11 cellular contexts compared by ENCODE assay signal in genomic region chr5:172172912-172173591, GRCh38. TPM values are rescaled to one million over a fixed set of nuclear protein-coding genes. Genes with fewer than 3 reads are reported as not detected.
DNase-seq lines count a peak whose midpoint lies in the region; ATAC-seq, FAIRE-seq and TF ChIP-seq lines count a peak whose summit lies in the region.
"Had no signal": no experiment of that assay in that cellular context is flagged by ENCODE, and none has a peak within 500 bp of the region (broad histone marks: within the 10 kb centered on the region; RNA-seq: fewer than 3 reads in every experiment).

No MANE protein-coding gene starts in this region.

- no peak overlapping the region for H3K9ac ChIP-seq in endodermal cell (ENCODE audit: extremely low read depth, low read length, poor library complexity, severe bottlenecking)

- intact Hi-C loops in CD4-positive, alpha-beta memory T cell (cut with micrococcal nuclease), result no loop called here

- H3K9me3 ChIP-seq in CD4-positive, alpha-beta memory T cell (ENCODE audit: control insufficient read depth in 1 of 2, low read length in 2 of 2), result no peaks in the 10 kb centered on the region
- H3K9me3 ChIP-seq in endodermal cell (ENCODE audit: control insufficient read depth, low read length), result no peaks in the 10 kb centered on the region
- H3K9me3 ChIP-seq: mucosa of descending colon had no signal

- H3K27ac ChIP-seq in CD4-positive, alpha-beta memory T cell (ENCODE audit: low read depth, low read length), result peak overlapping the region; percentile 96
- no peak overlapping the region for H3K27ac ChIP-seq in endodermal cell (ENCODE audit: low read depth, low read length)

- FAIRE-seq in RCC 7860 (lab: Jason Lieb, UNC), result peak; percentile 75

- 86 to 96% methylated on average over 8 to 12 of the region's 12 CpGs for WGBS in endodermal cell (ENCODE audit: insufficient coverage in 1 of 2, insufficient read length in 1 of 2), 2 experiments

- peak overlapping the region; percentile 89 to 99 (median 97) for H3K4me3 Mint-ChIP-seq in CD4-positive, alpha-beta memory T cell
- H3K4me3 Mint-ChIP-seq in endodermal cell, result no peak overlapping the region
- peak overlapping the region; percentile 78 for H3K4me3 Mint-ChIP-seq in neural crest cell

- POLR2A ChIA-PET in CD4-positive, alpha-beta memory T cell (lab: Charles Lee; ENCODE audit: partially characterized antibody), result interaction anchor here (0.7 to 18.6 kb wide), 11 partner anchors 11 to 1839 kb away, joined by 3 to 878 read pairs (median 52); partner anchors contain the start of genes FBXW11 and STK10

- H3K4me1 ChIP-seq in CD4-positive, alpha-beta memory T cell (ENCODE audit: insufficient read depth, low read length), result peaks cover 89% of the 10 kb centered on the region
- no peaks in the 10 kb centered on the region for H3K4me1 ChIP-seq in endodermal cell (ENCODE audit: control insufficient read depth, insufficient read depth, low read length)

- no peaks in the 10 kb centered on the region for H3K27me3 ChIP-seq in CD4-positive, alpha-beta memory T cell (ENCODE audit: insufficient read depth, low read length)
- no peaks in the 10 kb centered on the region for H3K27me3 ChIP-seq in endodermal cell (ENCODE audit: control insufficient read depth, insufficient read depth, low read length, poor library complexity, severe bottlenecking)

- H3K27me3 Mint-ChIP-seq in CD4-positive, alpha-beta memory T cell, result no peaks in the 10 kb centered on the region
- H3K27me3 Mint-ChIP-seq in endodermal cell (ENCODE audit: insufficient read depth), result no peaks in the 10 kb centered on the region
- H3K27me3 Mint-ChIP-seq in neural crest cell (ENCODE audit: low read depth), result no peaks in the 10 kb centered on the region

- H3K4me1 Mint-ChIP-seq in CD4-positive, alpha-beta memory T cell, result peaks cover 66 to 100% (median 85%) of the 10 kb centered on the region in 4 donors
- H3K4me1 Mint-ChIP-seq in endodermal cell, result peaks cover 14% of the 10 kb centered on the region
- peaks cover 62% of the 10 kb centered on the region for H3K4me1 Mint-ChIP-seq in neural crest cell

- CTCF ChIA-PET in CD4-positive, alpha-beta memory T cell (lab: Charles Lee; ENCODE audit: partially characterized antibody), result interaction anchor here (0.7 to 23.1 kb wide), 13 partner anchors 10 to 261 kb away, joined by 3 to 429 read pairs (median 5); partner anchors contain the start of genes FBXW11, STK10 and UBTD2

- peak overlapping the region in 1 of 2 donors; percentile 76 for H3K4me3 ChIP-seq in CD4-positive, alpha-beta memory T cell (ENCODE audit: low read length in 2 of 2)
- no peak overlapping the region for H3K4me3 ChIP-seq in endodermal cell (ENCODE audit: low read length)
- H3K4me3 ChIP-seq: mucosa of descending colon had no signal

- H3K9me3 Mint-ChIP-seq in CD4-positive, alpha-beta memory T cell, result peaks cover 0 to 2% (median 0%) of the 10 kb centered on the region in 8 donors
- H3K9me3 Mint-ChIP-seq in endodermal cell (no peaks in the 10 kb centered on the region), neural crest cell (no peaks in the 10 kb centered on the region)

- DNase-seq in CD4-positive, alpha-beta memory T cell, result no peak
- DNase-seq in RCC 7860 (ENCODE audit: low spot score), result peak; percentile 49
- no peak for DNase-seq in endodermal cell
- DNase-seq in neural crest cell (ENCODE audit: low read depth, low spot score), result peak; percentile 22
- no peak for DNase-seq in HCEC 1CT
- DNase-seq in activated CD4-positive, CD25-positive, alpha-beta regulatory T cell treated with anti-CD3 and anti-CD28 coated beads, Interleukin-2, amount 50 U/mL, for 72 hours, result no peak
- DNase-seq in DMS 273 (lab: John Stamatoyannopoulos, UW; ENCODE audit: unreplicated experiment), result no peak
- DNase-seq: DND-41 had no signal

- H3K27ac Mint-ChIP-seq in CD4-positive, alpha-beta memory T cell, result peak overlapping the region; percentile 97 to 100 (median 98)
- peak overlapping the region; percentile 52 for H3K27ac Mint-ChIP-seq in endodermal cell
- H3K27ac Mint-ChIP-seq in neural crest cell (ENCODE audit: unreplicated experiment), result peak overlapping the region; percentile 35

- peaks cover 27 to 64% of the 10 kb centered on the region in 2 donors for H3K36me3 Mint-ChIP-seq in CD4-positive, alpha-beta memory T cell
- no peaks in the 10 kb centered on the region for H3K36me3 Mint-ChIP-seq in endodermal cell (ENCODE audit: low read depth)
- peaks cover 5% of the 10 kb centered on the region for H3K36me3 Mint-ChIP-seq in neural crest cell (ENCODE audit: low read depth)

- H3K36me3 ChIP-seq in CD4-positive, alpha-beta memory T cell (ENCODE audit: insufficient read depth, low read length), result peaks cover 5% of the 10 kb centered on the region
- no peaks in the 10 kb centered on the region for H3K36me3 ChIP-seq in endodermal cell (ENCODE audit: control insufficient read depth, insufficient read depth, low read length)

- TF ChIP-seq CTCF in endodermal cell (conservative IDR thresholded peaks at IDR 0.05) (no peak), neural crest cell (conservative IDR thresholded peaks at IDR 0.05) (no peak)

- no peak for ATAC-seq in GM18907 (IDR thresholded peaks at IDR 0.05; ENCODE audit: unreplicated experiment)

RNA-seq across cellular contexts. Expression of gene STK10, which starts 15.0 kb away (rescaled TPM):
- 100 to 1,000 TPM; 306 to 314 TPM for total RNA-seq in CD4-positive, alpha-beta memory T cell
- 100 to 1,000 TPM in 1 of 2 donors, 10 to 100 TPM in 1; 24.6 to 161 TPM for polyA plus RNA-seq in CD4-positive, alpha-beta memory T cell
- total RNA-seq in endodermal cell (10 to 100 TPM; 14.3 to 17.9 TPM), neural crest cell (32.3 and 43.5 TPM in 2 replicates)
- 6.8 TPM for polyA plus RNA-seq in endodermal cell (2013, experiment 1 of 2)
- polyA plus RNA-seq in endodermal cell (2013, experiment 2 of 2), result 8.1 TPM

RNA-seq across cellular contexts. Expression of gene EFCAB9, which starts 20.9 kb away (rescaled TPM):
- not detected for total RNA-seq in CD4-positive, alpha-beta memory T cell
- polyA plus RNA-seq in CD4-positive, alpha-beta memory T cell, result not detected
- total RNA-seq in endodermal cell (not detected), neural crest cell (0.37 TPM in 1 of 2 replicates, not detected in the other)
- 0.36 TPM for polyA plus RNA-seq in endodermal cell (2013, experiment 1 of 2)
- polyA plus RNA-seq in endodermal cell (2013, experiment 2 of 2), result not detected
- total RNA-seq: mucosa of descending colon; T-helper 1 cell treated with Interleukin-12 subunit alpha and Interleukin-12 subunit beta and Interleukin-4 antibody, amounts not matched to agents 30 ng/mL and 1 ng/mL, for 36 hours had no signal

Comparison
In these comparisons a context has a peak if more than half of its experiments do, and no peak if none do; other contexts are left out.
1. DNase-seq: peak in RCC 7860 (single experiment) and neural crest cell (single experiment); none in CD4-positive, alpha-beta memory T cell (0 of 5), endodermal cell (single experiment), HCEC 1CT (single experiment), activated CD4-positive, CD25-positive, alpha-beta regulatory T cell treated with anti-CD3 and anti-CD28 coated beads, Interleukin-2, amount 50 U/mL, for 72 hours (single experiment) and DMS 273 (single experiment).
2. H3K27ac Mint-ChIP-seq: peak in every context shown above with its lines; median percentile 98 in CD4-positive, alpha-beta memory T cell; 52 in endodermal cell; 35 in neural crest cell.